15 cellular contexts compared by ENCODE assay signal in the genomic region with DNA sequence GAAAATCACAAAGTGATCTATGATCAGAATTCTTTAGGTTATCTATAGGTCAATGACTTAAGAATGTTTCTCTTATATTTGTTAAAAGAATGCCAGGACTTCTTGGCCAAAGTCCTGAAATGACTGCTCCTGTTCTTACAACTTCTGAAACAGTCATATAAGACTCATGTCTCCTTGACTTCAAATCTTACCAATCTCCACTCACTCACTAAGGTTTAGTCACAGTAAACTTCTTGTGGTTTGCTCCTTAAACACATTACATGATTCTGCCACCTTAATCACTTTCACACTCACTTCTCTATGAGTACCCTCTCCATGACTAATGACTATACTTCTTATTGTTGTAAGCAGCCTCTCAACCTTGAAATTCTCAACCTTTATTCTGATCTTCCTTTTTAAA.
DNase-seq lines count a peak whose midpoint lies in the region; ATAC-seq and TF ChIP-seq lines count a peak whose summit lies in the region.
"Had no signal": no experiment of that assay in that cellular context is flagged by ENCODE, and none has a peak within 500 bp of the region (broad histone marks: within the 10 kb centered on the region; RNA-seq: fewer than 3 reads in every experiment).

No MANE protein-coding gene starts in this region.

- H3K36me3 ChIP-seq in PC-3 (ENCODE audit: low read depth, low read length) (no peaks in the 10 kb centered on the region), fibroblast of lung (ENCODE audit: control insufficient read depth, insufficient read depth, low read length) (no peaks in the 10 kb centered on the region), ovary (no peaks in the 10 kb centered on the region)
- H3K36me3 ChIP-seq: colonic mucosa had no signal

- H2AFZ ChIP-seq in PC-3 (ENCODE audit: low read length): no peak overlapping the region
- H2AFZ ChIP-seq in fibroblast of lung (ENCODE audit: low read length): no peak overlapping the region

- CTCF ChIA-PET in AG04450 (lab: Charles Lee) (interaction anchor here (1.6 kb wide), 1 partner anchor 30 kb away, joined by 8 read pairs; no protein-coding TSS in a partner anchor), PC-3 (lab: Charles Lee) (no interaction called here)

- no peaks in the 10 kb centered on the region for H3K79me2 ChIP-seq in PC-3 (ENCODE audit: low read length)
- no peaks in the 10 kb centered on the region for H3K79me2 ChIP-seq in fibroblast of lung (ENCODE audit: control insufficient read depth, insufficient read depth, low read length)

- no peak for TF ChIP-seq CTCF in AG04450 (IDR thresholded peaks at IDR 0.05; ENCODE audit: low read depth, low read length)
- TF ChIP-seq CTCF in PC-3 (conservative IDR thresholded peaks at IDR 0.05; ENCODE audit: low read depth, low read length): no peak
- TF ChIP-seq CTCF in fibroblast of lung (conservative IDR thresholded peaks at IDR 0.05 in 1 of 2, IDR thresholded peaks at IDR 0.05 in 1 of 2; ENCODE audit: low read depth in 1 of 2, low read length in 2 of 2): no peak
- TF ChIP-seq CTCF in ovary (IDR thresholded peaks at IDR 0.05): no peak

- no TSS peak for BruUV-seq in PC-3 (replicated peaks; lab: Mats Ljungman, UMichigan)

- no peak overlapping the region for H3K4me3 ChIP-seq in AG04450 (ENCODE audit: low read depth, low read length)
- no peak overlapping the region for H3K4me3 ChIP-seq in PC-3 (ENCODE audit: low read length)
- no peak overlapping the region for H3K4me3 ChIP-seq in fibroblast of lung (replicated peaks in 1 of 4; ENCODE audit: control extremely low read depth in 1 of 4, insufficient read depth in 1 of 4, low read depth in 3 of 4, low read length in 4 of 4)
- no peak overlapping the region for H3K4me3 ChIP-seq in ovary
- H3K4me3 ChIP-seq: colonic mucosa had no signal

- H3K27me3 ChIP-seq in AG04450 (ENCODE audit: control insufficient read depth, insufficient read depth, low read length) (no peaks in the 10 kb centered on the region), PC-3 (ENCODE audit: low read length) (no peaks in the 10 kb centered on the region), fibroblast of lung (ENCODE audit: control insufficient read depth, insufficient read depth, low read length) (no peaks in the 10 kb centered on the region), ovary (no peaks in the 10 kb centered on the region)
- H3K27me3 ChIP-seq: colonic mucosa had no signal

- H3K9ac ChIP-seq in PC-3 (ENCODE audit: low read length) (no peak overlapping the region), fibroblast of lung (ENCODE audit: insufficient read depth, low read length) (no peak overlapping the region)

- POLR2A ChIA-PET in AG04450 (lab: Yijun Ruan, JAX) (no interaction called here), PC-3 (lab: Charles Lee; ENCODE audit: unreplicated experiment) (no interaction called here)

- peak overlapping the region; percentile 17; the same call in 1 of the 2 replicates for H3K4me2 ChIP-seq in PC-3 (ENCODE audit: low read length)
- no peak overlapping the region for H3K4me2 ChIP-seq in fibroblast of lung (ENCODE audit: extremely low read depth, insufficient read depth, low read length)

- DNase-seq in AG04450 (ENCODE audit: low read depth, low spot score) (peak; percentile 41), PC-3 (peak; percentile 77), fibroblast of lung (ENCODE audit: low read depth in 2 of 2) (peak; percentile 37 to 93), ovary (no peak), NCI-H1092 treated with DMSO at 0.1 percent for 48 hours (lab: John Stamatoyannopoulos, UW) (no peak), NCI-H69 (lab: John Stamatoyannopoulos, UW) (no peak)
- DNase-seq in activated CD8-positive, alpha-beta memory T cell treated with anti-CD3 and anti-CD28 coated beads, Interleukin-2, amount 50 U/mL, for 48 hours: no peak
- DNase-seq: activated CD4-positive, alpha-beta memory T cell treated with anti-CD3 and anti-CD28 coated beads, Interleukin-2, amount 10 ng/mL, durations not matched to agents 7 days and 5 days; activated naive CD4-positive, alpha-beta T cell treated with Interleukin-2 at 50 U/mL for 16 hours; colonic mucosa; NCI-H524 treated with DMSO at 0.1 percent for 48 hours; stimulated activated CD4-positive, alpha-beta T cell treated with anti-CD3 and anti-CD28 coated beads, Interleukin-2, amount 100 ng/mL, for 24 hours; T-helper 9 cell had no signal

- H3K9me2 ChIP-seq in PC-3 (replicated peaks; ENCODE audit: low read length): no peaks in the 10 kb centered on the region

- TF ChIP-seq EP300 in ovary (IDR thresholded peaks at IDR 0.05): no peak

- H3F3A ChIP-seq in PC-3 (ENCODE audit: low read length, unreplicated experiment): no peaks in the 10 kb centered on the region

- H3K9me3 ChIP-seq in AG04450 (ENCODE audit: control insufficient read depth, insufficient read depth, low read length): no peaks in the 10 kb centered on the region
- no peaks in the 10 kb centered on the region for H3K9me3 ChIP-seq in PC-3 (ENCODE audit: low read length)
- H3K9me3 ChIP-seq in fibroblast of lung (ENCODE audit: control insufficient read depth, insufficient read depth, low read depth, low read length): no peaks in the 10 kb centered on the region
- no peaks in the 10 kb centered on the region for H3K9me3 ChIP-seq in ovary
- H3K9me3 ChIP-seq: colonic mucosa had no signal

- intact Hi-C loops in PC-3 (cut with micrococcal nuclease) (loop anchor here (1.0 kb wide), 1 partner anchor 191 kb away; no protein-coding TSS in a partner anchor), ovary (cut with DNase I) (no loop called here)

- H3K4me1 ChIP-seq in PC-3 (ENCODE audit: insufficient read depth, low read length) (peaks cover 10% of the 10 kb centered on the region), fibroblast of lung (ENCODE audit: control insufficient read depth, extremely low read depth, insufficient read depth, low read length) (no peaks in the 10 kb centered on the region), ovary (ENCODE audit: insufficient read depth) (no peaks in the 10 kb centered on the region)
- H3K4me1 ChIP-seq: colonic mucosa had no signal

- H4K20me1 ChIP-seq in PC-3 (ENCODE audit: low read length) (no peaks in the 10 kb centered on the region), fibroblast of lung (ENCODE audit: control insufficient read depth, extremely low read depth, insufficient read depth, low read length) (no peaks in the 10 kb centered on the region)

- peak; percentile 91 for ATAC-seq in GM18870 (IDR thresholded peaks at IDR 0.05; ENCODE audit: unreplicated experiment)
- peak; percentile 97 for ATAC-seq in PC-3
- ATAC-seq: Right ventricle myocardium inferior had no signal

- no peak for TF ChIP-seq POLR2A in ovary (IDR thresholded peaks at IDR 0.05)

- no peak overlapping the region for H3K27ac ChIP-seq in AG04450 (ENCODE audit: low read depth, low read length)
- H3K27ac ChIP-seq in PC-3 (ENCODE audit: low read length): peak overlapping the region; percentile 26; the same call in 1 of the 2 replicates
- H3K27ac ChIP-seq in fibroblast of lung (ENCODE audit: insufficient read depth, low read length): no peak overlapping the region
- no peak overlapping the region for H3K27ac ChIP-seq in ovary
- H3K27ac ChIP-seq: colonic mucosa had no signal

Comparison
In these comparisons a context has a peak if more than half of its experiments do, and no peak if none do; other contexts are left out.
1. DNase-seq: peak in AG04450 (single experiment), PC-3 (single experiment) and fibroblast of lung (2 of 2); none in activated CD8-positive, alpha-beta memory T cell treated with anti-CD3 and anti-CD28 coated beads, Interleukin-2, amount 50 U/mL, for 48 hours (single experiment), ovary (0 of 5), NCI-H1092 treated with DMSO at 0.1 percent for 48 hours (single experiment) and NCI-H69 (single experiment).